ENCODE assay signal across 15 cellular contexts in the genomic region with DNA sequence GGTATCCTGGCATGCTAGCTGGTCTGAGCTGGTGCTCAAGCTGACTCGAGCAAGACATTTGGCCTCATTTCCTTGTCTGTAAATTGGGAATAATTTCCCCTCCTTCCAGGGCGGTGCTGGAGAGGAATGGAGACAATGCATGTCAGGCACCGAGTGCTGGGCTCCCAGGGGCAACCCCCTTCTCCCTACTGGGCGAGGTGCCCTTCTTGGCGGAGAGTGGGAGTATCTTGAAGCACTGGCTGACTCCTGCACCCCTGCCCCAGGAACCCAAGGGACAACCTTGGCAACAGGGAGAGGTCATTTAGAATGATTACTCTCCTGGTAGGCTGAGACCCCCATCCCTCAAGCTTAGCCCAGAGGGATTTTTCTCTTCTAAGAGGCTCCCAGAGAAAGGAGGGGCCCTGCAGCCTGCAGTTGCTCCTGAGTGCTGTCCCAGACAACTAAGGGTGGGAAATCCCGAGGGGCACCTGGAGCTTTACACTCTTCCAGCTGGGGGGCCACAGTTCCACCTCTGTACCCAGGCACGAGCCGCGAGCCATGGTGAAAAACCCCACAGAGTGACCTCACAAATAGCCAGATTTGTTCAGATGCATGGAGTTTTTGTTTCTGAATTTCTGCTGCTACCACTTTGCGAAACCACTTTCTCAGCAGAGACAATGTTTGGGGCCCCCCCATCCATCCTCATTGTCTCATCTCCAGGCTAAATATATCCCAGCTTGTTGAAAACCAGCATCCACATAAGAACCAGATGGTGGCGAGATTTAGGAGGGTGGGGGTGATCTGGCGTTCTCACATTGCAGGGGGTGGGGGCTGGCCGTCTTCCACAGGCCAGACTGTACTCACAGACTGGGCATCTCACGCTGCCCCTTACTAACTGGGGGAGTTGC. TPM values are rescaled to one million over a fixed set of nuclear protein-coding genes. Genes with fewer than 3 reads are reported as not detected.
A peak's percentile ranks its signal among the peaks of the same experiment; 100 is the strongest.
DNase-seq lines count a peak whose midpoint lies in the region; ATAC-seq and TF ChIP-seq lines count a peak whose summit lies in the region.
"Had no signal": no experiment of that assay in that cellular context is flagged by ENCODE, and none has a peak within 500 bp of the region (broad histone marks: within the 10 kb centered on the region; RNA-seq: fewer than 3 reads in every experiment).

No MANE protein-coding gene starts in this region.

- no peak overlapping the region for H3K9ac ChIP-seq in GM23248

- H3F3A ChIP-seq in GM23248 (ENCODE audit: insufficient read depth) = no peaks in the 10 kb centered on the region

- ATAC-seq in heart right ventricle (no peak), gastrocnemius medialis (no peak)

- intact Hi-C loops in heart right ventricle (cut with DNase I) (no loop called here), gastrocnemius medialis (cut with DNase I; ENCODE audit: low total_unique reads) (no loop called here)

- no peaks in the 10 kb centered on the region for H3K27me3 ChIP-seq in GM23248 (replicated peaks; ENCODE audit: insufficient read depth)
- H3K27me3 ChIP-seq in WERI-Rb-1 (ENCODE audit: insufficient read depth, low read depth, severe bottlenecking) = no peaks in the 10 kb centered on the region
- no peaks in the 10 kb centered on the region for H3K27me3 ChIP-seq in heart right ventricle
- H3K27me3 ChIP-seq in gastrocnemius medialis = no peaks in the 10 kb centered on the region
- peaks cover 6% of the 10 kb centered on the region for H3K27me3 ChIP-seq in HAP-1 (ENCODE audit: low read depth)
- H3K27me3 ChIP-seq: Peyer's patch, testis had no signal

- H3K4me1 ChIP-seq in GM23248 (ENCODE audit: insufficient read depth) (0 out of 2 replicates have a peak, but pooled peaks cover 3% of the 10 kb centered on the region), heart right ventricle (peaks cover 4 to 93% (median 71%) of the 10 kb centered on the region in 9 donors), gastrocnemius medialis (peaks cover 18 to 57% of the 10 kb centered on the region in 2 donors), HAP-1 (no peaks in the 10 kb centered on the region)

- TF ChIP-seq CTCF in WERI-Rb-1 (IDR thresholded peaks at IDR 0.05; ENCODE audit: low read depth, low read length) (no peak), heart right ventricle (IDR thresholded peaks at IDR 0.05) (no peak), gastrocnemius medialis (IDR thresholded peaks at IDR 0.05 in 4 of 5, conservative IDR thresholded peaks at IDR 0.05 in 1 of 5) (no peak)

- WGBS in GM23248 (ENCODE audit: low coverage in 1 of 2, low lambda C conversion rate in 2 of 2, missing lambda C conversion rate in 2 of 2), 2 experiments = 73 to 87% methylated on average over 12 to 14 of the region's 14 CpGs
- 70 to 76% methylated on average over 14 of the region's 14 CpGs for WGBS in heart right ventricle, 2 donors

- H3K4me3 ChIP-seq in GM23248 (no peak overlapping the region), WERI-Rb-1 (ENCODE audit: low read depth, low read length) (peak overlapping the region; percentile 12; the same call in 1 of the 2 replicates), heart right ventricle (no peak overlapping the region), gastrocnemius medialis (no peak overlapping the region), HAP-1 (no peak overlapping the region)
- H3K4me3 ChIP-seq: Peyer's patch, testis had no signal

- no peaks in the 10 kb centered on the region for H3K79me2 ChIP-seq in GM23248 (ENCODE audit: insufficient read depth)

- no peaks in the 10 kb centered on the region for H3K9me2 ChIP-seq in GM23248 (ENCODE audit: insufficient read depth)

- no peaks in the 10 kb centered on the region for H4K20me1 ChIP-seq in GM23248 (ENCODE audit: insufficient read depth)

- TF ChIP-seq POLR2A in gastrocnemius medialis (IDR thresholded peaks at IDR 0.05) = no peak

- in situ Hi-C loops in GM23248 (cut with MboI) = no loop called here
- in situ Hi-C loops in gastrocnemius medialis (cut with MboI; ENCODE audit: low sequenced_read_pairs in 4 of 4) = no loop called here
- in situ Hi-C loops in HAP-1 (cut with MboI; ENCODE audit: low sequenced_read_pairs) = no loop called here

- H3K9me3 ChIP-seq in GM23248 (ENCODE audit: low read depth) (no peaks in the 10 kb centered on the region), WERI-Rb-1 (ENCODE audit: severe bottlenecking) (no peaks in the 10 kb centered on the region), heart right ventricle (no peaks in the 10 kb centered on the region), gastrocnemius medialis (no peaks in the 10 kb centered on the region), HAP-1 (no peaks in the 10 kb centered on the region)
- H3K9me3 ChIP-seq: Peyer's patch, testis had no signal

- no peak overlapping the region for H3K4me2 ChIP-seq in GM23248 (ENCODE audit: unreplicated experiment)

- H2AFZ ChIP-seq in GM23248 = no peak overlapping the region

- H3K36me3 ChIP-seq in GM23248 (ENCODE audit: low read depth) (peaks cover 7% of the 10 kb centered on the region; the same call in 1 of the 2 replicates), WERI-Rb-1 (no peaks in the 10 kb centered on the region), heart right ventricle (peaks cover 0 to 92% (median 21%) of the 10 kb centered on the region in 9 donors), gastrocnemius medialis (peaks cover 0 to 23% of the 10 kb centered on the region in 2 donors), HAP-1 (replicated peaks) (no peaks in the 10 kb centered on the region)

- H3K27ac ChIP-seq in GM23248 (no peak overlapping the region), WERI-Rb-1 (peak overlapping the region; percentile 87), heart right ventricle (peak overlapping the region in 9 of 10 donors; percentile 64 to 99 (median 82)), gastrocnemius medialis (peak overlapping the region; percentile 5 to 71 (median 42))
- H3K27ac ChIP-seq: Peyer's patch, testis had no signal

- DNase-seq in GM23248 (peak; percentile 44), WERI-Rb-1 (peak; percentile 81), heart right ventricle (no peak), gastrocnemius medialis (no peak), NCI-H2107 treated with DMSO at 0.1 percent for 48 hours (lab: John Stamatoyannopoulos, UW; ENCODE audit: unreplicated experiment) (no peak), HAP-1 (ENCODE audit: low spot score in 2 of 2) (no peak)
- no peak for DNase-seq in activated naive CD4-positive, alpha-beta T cell treated with Interleukin-2 at 50 U/mL for 16 hours
- DNase-seq: amniotic stem cell; DMS53; mesenchymal stem cell; NCI-H1694; NCI-H774; stimulated activated CD4-positive, alpha-beta T cell treated with anti-CD3 and anti-CD28 coated beads, Interleukin-4, amount 100 ng/mL, for 1 hour; testis had no signal

RNA-seq across cellular contexts. Expression of gene ABTB1, which starts 44.8 kb away (rescaled TPM):
- 7.8 and 8.9 TPM in 2 replicates for total RNA-seq in GM23248 (2014; rRNA removed; shearing (Covaris generic))
- 20.4 and 20.9 TPM in 2 replicates for polyA plus RNA-seq in GM23248 (2016; fragmentation: Nextera tagmentation; extraction: Ambion mirVana)
- total RNA-seq in heart right ventricle = 10 to 100 TPM; 19.6 to 47.9 (median 23.9) TPM
- polyA plus RNA-seq in heart right ventricle = 10 to 100 TPM; 36.0 to 56.3 TPM
- 10 to 100 TPM; 22.9 to 37.5 (median 30.1) TPM for total RNA-seq in gastrocnemius medialis

Comparison
In these comparisons a context has a peak if more than half of its experiments do, and no peak if none do; other contexts are left out.
1. DNase-seq: peak in GM23248 (single experiment) and WERI-Rb-1 (single experiment); none in heart right ventricle (0 of 2), gastrocnemius medialis (0 of 2), NCI-H2107 treated with DMSO at 0.1 percent for 48 hours (single experiment), HAP-1 (0 of 2) and activated naive CD4-positive, alpha-beta T cell treated with Interleukin-2 at 50 U/mL for 16 hours (single experiment).